ENCODE assay signal across 1 cellular context in genomic region chr13:47809411-47809810, GRCh38.
TF ChIP-seq lines count a peak whose summit lies in the region.

No MANE protein-coding gene starts in this region.

TF ChIP-seq in H1, 55 proteins besides CTCF, POLR2A, EP300 and RAD21:
- TF ChIP-seq EGR1 (IDR thresholded peaks at IDR 0.05; ENCODE audit: borderline replicate concordance, low read depth, low read length), result no peak
- no peak for TF ChIP-seq CREB1 (IDR thresholded peaks at IDR 0.05)
- no peak for TF ChIP-seq EZH2 (IDR thresholded peaks at IDR 0.05; ENCODE audit: low read depth, low read length, severe bottlenecking)
- no peak for TF ChIP-seq KDM1A (IDR thresholded peaks at IDR 0.05; ENCODE audit: borderline replicate concordance, low read length)
- no peak for TF ChIP-seq HDAC6 (IDR thresholded peaks at IDR 0.05; ENCODE audit: low read depth, low read length)
- TF ChIP-seq BRCA1 (IDR thresholded peaks at IDR 0.05; ENCODE audit: low read depth, low read length), result no peak
- TF ChIP-seq KDM4A (IDR thresholded peaks at IDR 0.05; ENCODE audit: low read depth, low read length, severe bottlenecking), result no peak
- TF ChIP-seq YY1 (IDR thresholded peaks at IDR 0.05; ENCODE audit: low read depth, low read length), result no peak
